In genomic region chr11:43493431-43493830, GRCh38 we compare ENCODE assay signal across 31 cellular contexts.
"Had no signal": no experiment of that assay in that cellular context is flagged by ENCODE, and none has a peak within 500 bp of the region (broad histone marks: within the 10 kb centered on the region; RNA-seq: fewer than 3 reads in every experiment).

No MANE protein-coding gene starts in this region.

- H3K4me1 ChIP-seq: adrenal gland, body of pancreas, esophagus muscularis mucosa, foreskin keratinocyte, heart right ventricle had no signal

- ATAC-seq: activated CD8-positive, alpha-beta memory T cell treated with anti-CD3 and anti-CD28 coated beads, Interleukin-2, amount 10 ng/mL, durations not matched to agents 7 days and 5 days; activated CD8-positive, alpha-beta T cell treated with anti-CD3 and anti-CD28 coated beads, Interleukin-2, amount 10 ng/mL, durations not matched to agents 7 days and 5 days; activated T-helper 17 cell treated with anti-CD3 and anti-CD28 coated beads, Interleukin-2, amount 50 U/mL, for 72 hours; body of pancreas; foreskin keratinocyte; gastrocnemius medialis; heart right ventricle; T-cell had no signal

- DNase-seq: activated CD4-positive, alpha-beta memory T cell treated with anti-CD3 and anti-CD28 coated beads for 36 hours; activated CD4-positive, alpha-beta T cell treated with anti-CD3 and anti-CD28 coated beads for 36 hours; activated CD4-positive, alpha-beta T cell treated with anti-CD3 and anti-CD28 coated beads, Interleukin-2, amount 10 ng/mL, durations not matched to agents 24 days and 14 days; activated CD4-positive, CD25-positive, alpha-beta regulatory T cell; activated CD4-positive, CD25-positive, alpha-beta regulatory T cell treated with anti-CD3 and anti-CD28 coated beads, Interleukin-2, amount 50 U/mL, for 72 hours; activated CD8-positive, alpha-beta memory T cell treated with anti-CD3 and anti-CD28 coated beads, Interleukin-2, amount 10 ng/mL, durations not matched to agents 7 days and 5 days; activated CD8-positive, alpha-beta memory T cell treated with anti-CD3 and anti-CD28 coated beads, Interleukin-2, amount 50 U/mL, for 4 hours; activated CD8-positive, alpha-beta T cell treated with anti-CD3 and anti-CD28 coated beads, Interleukin-2, amount 10 ng/mL, durations not matched to agents 7 days and 5 days; activated effector memory CD4-positive, alpha-beta T cell treated with Interleukin-2 at 50 U/mL for 16 hours; activated gamma-delta T cell treated with Interleukin-2 at 50 U/mL for 16 hours; activated naive CD4-positive, alpha-beta T cell treated with anti-CD3 and anti-CD28 coated beads, Interleukin-2, amount 50 U/mL, for 16 hours; activated naive CD4-positive, alpha-beta T cell treated with Interleukin-2 at 50 U/mL for 16 hours; activated T-cell treated with anti-CD3 and anti-CD28 coated beads, Interleukin-2, amount 50 U/mL, for 1 hour; adrenal gland; amygdala; aorta; body of pancreas; caudate nucleus; cortex of kidney; effector CD8-positive, alpha-beta T cell; erythroblast; foreskin keratinocyte; gastrocnemius medialis; heart right ventricle; SW 1271; T-cell; T-helper 9 cell had no signal

- H3K27ac Mint-ChIP-seq: activated CD4-positive, alpha-beta memory T cell treated with anti-CD3 and anti-CD28 coated beads for 36 hours; activated CD4-positive, alpha-beta T cell treated with anti-CD3 and anti-CD28 coated beads for 36 hours; activated CD4-positive, alpha-beta T cell treated with anti-CD3 and anti-CD28 coated beads, Interleukin-2, amount 10 ng/mL, durations not matched to agents 24 days and 14 days; activated CD8-positive, alpha-beta memory T cell treated with anti-CD3 and anti-CD28 coated beads, Interleukin-2, amount 10 ng/mL, durations not matched to agents 7 days and 5 days; activated CD8-positive, alpha-beta T cell treated with anti-CD3 and anti-CD28 coated beads, Interleukin-2, amount 10 ng/mL, durations not matched to agents 7 days and 5 days; activated naive CD8-positive, alpha-beta T cell; activated T-helper 17 cell treated with anti-CD3 and anti-CD28 coated beads, Interleukin-2, amount 50 U/mL, for 72 hours; T-cell; T-helper 1 cell treated with Interleukin-12 subunit alpha and Interleukin-12 subunit beta and Interleukin-4 antibody, amounts not matched to agents 30 μg/mL and 1 μg/mL, for 36 hours had no signal

- H3K27me3 ChIP-seq: adrenal gland, body of pancreas, esophagus muscularis mucosa, foreskin keratinocyte, gastrocnemius medialis, heart right ventricle had no signal

- H3K4me1 Mint-ChIP-seq: activated CD4-positive, alpha-beta T cell treated with anti-CD3 and anti-CD28 coated beads for 36 hours; activated CD4-positive, alpha-beta T cell treated with anti-CD3 and anti-CD28 coated beads, Interleukin-2, amount 10 ng/mL, durations not matched to agents 24 days and 14 days; activated CD8-positive, alpha-beta memory T cell treated with anti-CD3 and anti-CD28 coated beads, Interleukin-2, amount 10 ng/mL, durations not matched to agents 7 days and 5 days; activated T-helper 17 cell treated with anti-CD3 and anti-CD28 coated beads, Interleukin-2, amount 50 U/mL, for 72 hours; T-cell had no signal

- H3K9me3 ChIP-seq: adrenal gland, body of pancreas, esophagus muscularis mucosa, gastrocnemius medialis, heart right ventricle had no signal

- H3K27me3 Mint-ChIP-seq: activated CD4-positive, alpha-beta memory T cell treated with anti-CD3 and anti-CD28 coated beads for 36 hours; activated CD4-positive, alpha-beta T cell treated with anti-CD3 and anti-CD28 coated beads for 36 hours; activated CD4-positive, alpha-beta T cell treated with anti-CD3 and anti-CD28 coated beads, Interleukin-2, amount 10 ng/mL, durations not matched to agents 24 days and 14 days; activated CD8-positive, alpha-beta memory T cell treated with anti-CD3 and anti-CD28 coated beads, Interleukin-2, amount 10 ng/mL, durations not matched to agents 7 days and 5 days; activated naive CD8-positive, alpha-beta T cell; activated T-helper 17 cell treated with anti-CD3 and anti-CD28 coated beads, Interleukin-2, amount 50 U/mL, for 72 hours; T-cell had no signal

- H3K4me3 ChIP-seq: adrenal gland, body of pancreas, esophagus muscularis mucosa, gastrocnemius medialis, heart right ventricle had no signal

- H3K9me3 Mint-ChIP-seq: activated CD4-positive, alpha-beta memory T cell treated with anti-CD3 and anti-CD28 coated beads for 36 hours; activated CD4-positive, alpha-beta T cell treated with anti-CD3 and anti-CD28 coated beads, Interleukin-2, amount 10 ng/mL, durations not matched to agents 24 days and 14 days; activated T-helper 17 cell treated with anti-CD3 and anti-CD28 coated beads, Interleukin-2, amount 50 U/mL, for 72 hours; T-cell; T-helper 1 cell treated with Interleukin-12 subunit alpha and Interleukin-12 subunit beta and Interleukin-4 antibody, amounts not matched to agents 30 μg/mL and 1 μg/mL, for 36 hours had no signal

- H3K27ac ChIP-seq: adrenal gland, body of pancreas, esophagus muscularis mucosa, foreskin keratinocyte, heart right ventricle had no signal

- H3K4me3 Mint-ChIP-seq: activated CD4-positive, alpha-beta memory T cell treated with anti-CD3 and anti-CD28 coated beads for 36 hours; activated CD4-positive, alpha-beta T cell treated with anti-CD3 and anti-CD28 coated beads for 36 hours; activated CD4-positive, alpha-beta T cell treated with anti-CD3 and anti-CD28 coated beads, Interleukin-2, amount 10 ng/mL, durations not matched to agents 24 days and 14 days; activated CD8-positive, alpha-beta memory T cell treated with anti-CD3 and anti-CD28 coated beads, Interleukin-2, amount 10 ng/mL, durations not matched to agents 7 days and 5 days; activated CD8-positive, alpha-beta T cell treated with anti-CD3 and anti-CD28 coated beads, Interleukin-2, amount 10 ng/mL, durations not matched to agents 7 days and 5 days; activated naive CD8-positive, alpha-beta T cell; activated T-helper 17 cell treated with anti-CD3 and anti-CD28 coated beads, Interleukin-2, amount 50 U/mL, for 72 hours; T-cell; T-helper 1 cell treated with Interleukin-12 subunit alpha and Interleukin-12 subunit beta and Interleukin-4 antibody, amounts not matched to agents 30 μg/mL and 1 μg/mL, for 36 hours had no signal
